In the genomic region with DNA sequence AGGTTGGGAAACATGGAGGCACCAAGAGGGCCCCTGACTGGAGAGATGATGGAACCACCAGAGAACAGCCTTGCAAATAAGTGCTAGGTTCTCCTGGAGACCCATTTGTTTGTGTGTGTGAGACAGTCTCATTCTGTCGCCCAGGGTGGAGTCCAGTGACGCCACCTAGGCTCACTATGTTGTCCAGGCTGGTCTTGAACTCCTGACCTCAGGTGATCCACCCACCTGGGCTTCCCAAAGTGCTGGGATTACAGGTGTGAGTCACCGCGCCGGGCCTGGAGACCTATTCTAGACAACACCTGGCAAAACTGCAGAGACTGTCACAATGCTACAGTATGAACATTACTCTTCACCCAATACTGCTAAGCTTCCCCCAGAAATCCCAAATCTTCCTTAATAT, we compare ENCODE assay signal across 8 cellular contexts. TPM values are rescaled to one million over a fixed set of nuclear protein-coding genes. Genes with fewer than 3 reads are reported as not detected.
DNase-seq lines count a peak whose midpoint lies in the region; ATAC-seq and TF ChIP-seq lines count a peak whose summit lies in the region.

No MANE protein-coding gene starts in this region.

- DNase-seq in CD8-positive, alpha-beta memory T cell, result no peak
- DNase-seq in effector memory CD4-positive, alpha-beta T cell, result no peak
- no peak for DNase-seq in sigmoid colon

- no peak for ATAC-seq in HG03135 (IDR thresholded peaks at IDR 0.05; ENCODE audit: unreplicated experiment)
- no peak for ATAC-seq in GM18517 (IDR thresholded peaks at IDR 0.05; ENCODE audit: unreplicated experiment)

- peaks cover 47% of the 10 kb centered on the region for H3K79me2 ChIP-seq in OCI-LY1 (ENCODE audit: insufficient read depth, low read length)

- H3K36me3 Mint-ChIP-seq in CD8-positive, alpha-beta memory T cell, result peaks cover 0 to 12% (median 0%) of the 10 kb centered on the region in 3 donors
- H3K36me3 Mint-ChIP-seq in nephron (ENCODE audit: low read depth), result peaks cover 13% of the 10 kb centered on the region

- peak overlapping the region in 7 of 8 donors; percentile 50 to 95 (median 90) for H3K27ac Mint-ChIP-seq in CD8-positive, alpha-beta memory T cell
- H3K27ac Mint-ChIP-seq in nephron, result peak overlapping the region in 2 of 3 experiments; percentile 49 to 93

- H3K27ac ChIP-seq in CD8-positive, alpha-beta memory T cell (ENCODE audit: low read depth, low read length), result no peak overlapping the region
- peak overlapping the region; percentile 88 for H3K27ac ChIP-seq in OCI-LY1 (ENCODE audit: low read depth, low read length, poor library complexity, severe bottlenecking)
- H3K27ac ChIP-seq in effector memory CD4-positive, alpha-beta T cell (ENCODE audit: insufficient read depth, low read length, poor library complexity, severe bottlenecking), result no peak overlapping the region
- peak overlapping the region in 2 of 4 donors; percentile 86 to 92 for H3K27ac ChIP-seq in sigmoid colon

- TF ChIP-seq CTCF in OCI-LY1 (IDR thresholded peaks at IDR 0.05; ENCODE audit: low read length) (no peak), nephron (IDR thresholded peaks at IDR 0.05; ENCODE audit: unreplicated experiment in 3 of 3) (no peak), sigmoid colon (IDR thresholded peaks at IDR 0.05) (no peak)

- H3K9ac ChIP-seq in OCI-LY1 (ENCODE audit: low read length), result peak overlapping the region; percentile 97
- H3K9ac ChIP-seq in endocrine pancreas (ENCODE audit: control insufficient read depth, insufficient read depth, low read length), result no peak overlapping the region

- H3K9me3 ChIP-seq in CD8-positive, alpha-beta memory T cell (ENCODE audit: low read length), result no peaks in the 10 kb centered on the region
- H3K9me3 ChIP-seq in OCI-LY1 (ENCODE audit: low read length) (no peaks in the 10 kb centered on the region), endocrine pancreas (ENCODE audit: control insufficient read depth, low read length) (no peaks in the 10 kb centered on the region), sigmoid colon (no peaks in the 10 kb centered on the region)
- H3K9me3 ChIP-seq in effector memory CD4-positive, alpha-beta T cell (ENCODE audit: control insufficient read depth, low read length), result no peaks in the 10 kb centered on the region

- no peak overlapping the region for H3K4me3 ChIP-seq in CD8-positive, alpha-beta memory T cell (ENCODE audit: low read length)
- H3K4me3 ChIP-seq in OCI-LY1 (ENCODE audit: low read depth, low read length, poor library complexity, severe bottlenecking), result peak overlapping the region; percentile 98
- H3K4me3 ChIP-seq in endocrine pancreas (ENCODE audit: control insufficient read depth, insufficient read depth, low read length), result peak overlapping the region; percentile 61
- no peak overlapping the region for H3K4me3 ChIP-seq in effector memory CD4-positive, alpha-beta T cell (ENCODE audit: insufficient read depth, low read depth, low read length, poor library complexity, severe bottlenecking)
- H3K4me3 ChIP-seq in sigmoid colon, result peak overlapping the region in 1 of 4 donors; percentile 77

- peak overlapping the region; percentile 88 to 95 (median 94) for H3K4me3 Mint-ChIP-seq in CD8-positive, alpha-beta memory T cell
- H3K4me3 Mint-ChIP-seq in nephron, result peak overlapping the region; percentile 89 to 98 (median 97)

- TF ChIP-seq EP300 in sigmoid colon (IDR thresholded peaks at IDR 0.05), result no peak

- no peaks in the 10 kb centered on the region for H3K9me2 ChIP-seq in OCI-LY1 (ENCODE audit: low read depth, low read length)

- POLR2A ChIA-PET in CD8-positive, alpha-beta memory T cell (lab: Charles Lee), result no interaction called here

- H3K36me3 ChIP-seq in CD8-positive, alpha-beta memory T cell (ENCODE audit: insufficient read depth, low read length), result no peaks in the 10 kb centered on the region
- H3K36me3 ChIP-seq in OCI-LY1 (ENCODE audit: insufficient read depth, low read length) (peaks cover 29% of the 10 kb centered on the region), endocrine pancreas (ENCODE audit: control insufficient read depth, insufficient read depth, low read length) (no peaks in the 10 kb centered on the region), sigmoid colon (no peaks in the 10 kb centered on the region)
- H3K36me3 ChIP-seq in effector memory CD4-positive, alpha-beta T cell (ENCODE audit: control insufficient read depth, insufficient read depth, low read length), result no peaks in the 10 kb centered on the region

- no peaks in the 10 kb centered on the region for H3F3A ChIP-seq in OCI-LY1 (ENCODE audit: insufficient read depth, low read length)

- peaks cover 21 to 29% (median 23%) of the 10 kb centered on the region in 3 donors for H3K4me1 Mint-ChIP-seq in CD8-positive, alpha-beta memory T cell
- H3K4me1 Mint-ChIP-seq in nephron, result peaks cover 17% of the 10 kb centered on the region

- intact Hi-C loops in sigmoid colon (cut with DNase I), result loop anchor here (5.0 kb wide), 1 partner anchor 47 kb away; a partner anchor contains a TSS

- H3K27me3 ChIP-seq in CD8-positive, alpha-beta memory T cell (ENCODE audit: insufficient read depth, low read length, poor library complexity, severe bottlenecking), result no peaks in the 10 kb centered on the region
- H3K27me3 ChIP-seq in OCI-LY1 (ENCODE audit: insufficient read depth, low read length) (no peaks in the 10 kb centered on the region), endocrine pancreas (ENCODE audit: control insufficient read depth, insufficient read depth, low read length) (no peaks in the 10 kb centered on the region), sigmoid colon (no peaks in the 10 kb centered on the region)
- H3K27me3 ChIP-seq in effector memory CD4-positive, alpha-beta T cell (replicated peaks; ENCODE audit: control insufficient read depth, insufficient read depth, low read length, poor library complexity, severe bottlenecking), result no peaks in the 10 kb centered on the region

- H4K20me1 ChIP-seq in OCI-LY1 (ENCODE audit: insufficient read depth, low read length), result no peaks in the 10 kb centered on the region

- H2AFZ ChIP-seq in OCI-LY1 (ENCODE audit: low read length), result no peak overlapping the region

- H3K27me3 Mint-ChIP-seq in CD8-positive, alpha-beta memory T cell, result no peaks in the 10 kb centered on the region
- H3K27me3 Mint-ChIP-seq in nephron (ENCODE audit: low read depth), result no peaks in the 10 kb centered on the region

- H3K4me2 ChIP-seq in OCI-LY1 (ENCODE audit: low read length), result peak overlapping the region; percentile 78

- CTCF ChIA-PET in CD8-positive, alpha-beta memory T cell (lab: Charles Lee), result no interaction called here

- H3K9me3 Mint-ChIP-seq in CD8-positive, alpha-beta memory T cell, result no peaks in the 10 kb centered on the region
- H3K9me3 Mint-ChIP-seq in nephron, result no peaks in the 10 kb centered on the region

- 74 to 90% methylated on average over 5 of the region's 5 CpGs for WGBS in sigmoid colon, 2 donors

- no peak for TF ChIP-seq POLR2A in sigmoid colon (IDR thresholded peaks at IDR 0.05)

- H3K4me1 ChIP-seq in CD8-positive, alpha-beta memory T cell (ENCODE audit: insufficient read depth, low read length), result peaks cover 20% of the 10 kb centered on the region
- peaks cover 24% of the 10 kb centered on the region for H3K4me1 ChIP-seq in OCI-LY1 (ENCODE audit: insufficient read depth, low read length, severe bottlenecking)
- no peaks in the 10 kb centered on the region for H3K4me1 ChIP-seq in endocrine pancreas (ENCODE audit: control insufficient read depth, insufficient read depth, low read length)
- peaks cover 10% of the 10 kb centered on the region for H3K4me1 ChIP-seq in effector memory CD4-positive, alpha-beta T cell (ENCODE audit: control insufficient read depth, insufficient read depth, low read length, poor library complexity, severe bottlenecking)
- peaks cover 3 to 34% (median 31%) of the 10 kb centered on the region in 4 donors for H3K4me1 ChIP-seq in sigmoid colon

RNA-seq across cellular contexts. Expression of a gene that starts 1.5 kb away (rescaled TPM):
- 100 to 1,000 TPM; 125 to 126 TPM for total RNA-seq in CD8-positive, alpha-beta memory T cell
- polyA plus RNA-seq in CD8-positive, alpha-beta memory T cell, result 63.1 TPM
- 10 to 100 TPM; 47.1 to 59.7 (median 52.6) TPM for total RNA-seq in sigmoid colon
- polyA plus RNA-seq in sigmoid colon, result 10 to 100 TPM; 19.8 to 52.7 (median 34.9) TPM

RNA-seq across cellular contexts. Expression of a gene that starts 1.6 kb away (rescaled TPM):
- under 1 TPM; 0.31 TPM for total RNA-seq in CD8-positive, alpha-beta memory T cell
- 0.49 TPM for polyA plus RNA-seq in CD8-positive, alpha-beta memory T cell
- 1 to 10 TPM in 1 of 4 donors, under 1 TPM in 3; 0.36 to 1.7 (median 0.67) TPM for total RNA-seq in sigmoid colon
- under 1 TPM; 0.46 to 0.76 (median 0.60) TPM for polyA plus RNA-seq in sigmoid colon

RNA-seq across cellular contexts. Expression of a gene that starts 20.9 kb away (rescaled TPM):
- total RNA-seq in CD8-positive, alpha-beta memory T cell, result 1 to 10 TPM; 1.9 to 2.2 TPM
- 1.5 TPM for polyA plus RNA-seq in CD8-positive, alpha-beta memory T cell
- total RNA-seq in sigmoid colon, result 1 to 10 TPM in 1 of 4 donors, not detected in 3; 3.7 TPM
- 1 to 10 TPM in 2 of 3 donors, not detected in 1; 2.3 to 4.4 TPM for polyA plus RNA-seq in sigmoid colon

RNA-seq across cellular contexts. Expression of a gene that starts 31.0 kb away (rescaled TPM):
- 10 to 100 TPM; 50.8 to 55.7 TPM for total RNA-seq in CD8-positive, alpha-beta memory T cell
- 78.9 TPM for polyA plus RNA-seq in CD8-positive, alpha-beta memory T cell
- 10 to 100 TPM; 14.4 to 36.2 (median 26.8) TPM for total RNA-seq in sigmoid colon
- polyA plus RNA-seq in sigmoid colon, result 10 to 100 TPM; 40.8 to 57.5 (median 54.1) TPM

RNA-seq across cellular contexts. Expression of a gene that starts 31.1 kb away (rescaled TPM):
- total RNA-seq in CD8-positive, alpha-beta memory T cell, result 10 to 100 TPM; 68.6 to 70.7 TPM
- 22.2 TPM for polyA plus RNA-seq in CD8-positive, alpha-beta memory T cell
- 10 to 100 TPM in 1 of 4 donors, 1 to 10 TPM in 3; 5.5 to 10.7 (median 9.0) TPM for total RNA-seq in sigmoid colon
- 10 to 100 TPM in 2 of 3 donors, 1 to 10 TPM in 1; 9.0 to 31.1 (median 13.4) TPM for polyA plus RNA-seq in sigmoid colon

Comparison
In these comparisons a context has a peak if more than half of its experiments do, and no peak if none do; other contexts are left out.
1. H3K4me3 ChIP-seq: peak in OCI-LY1 (single experiment) and endocrine pancreas (single experiment); none in CD8-positive, alpha-beta memory T cell (single experiment) and effector memory CD4-positive, alpha-beta T cell (single experiment).